In the genomic region with DNA sequence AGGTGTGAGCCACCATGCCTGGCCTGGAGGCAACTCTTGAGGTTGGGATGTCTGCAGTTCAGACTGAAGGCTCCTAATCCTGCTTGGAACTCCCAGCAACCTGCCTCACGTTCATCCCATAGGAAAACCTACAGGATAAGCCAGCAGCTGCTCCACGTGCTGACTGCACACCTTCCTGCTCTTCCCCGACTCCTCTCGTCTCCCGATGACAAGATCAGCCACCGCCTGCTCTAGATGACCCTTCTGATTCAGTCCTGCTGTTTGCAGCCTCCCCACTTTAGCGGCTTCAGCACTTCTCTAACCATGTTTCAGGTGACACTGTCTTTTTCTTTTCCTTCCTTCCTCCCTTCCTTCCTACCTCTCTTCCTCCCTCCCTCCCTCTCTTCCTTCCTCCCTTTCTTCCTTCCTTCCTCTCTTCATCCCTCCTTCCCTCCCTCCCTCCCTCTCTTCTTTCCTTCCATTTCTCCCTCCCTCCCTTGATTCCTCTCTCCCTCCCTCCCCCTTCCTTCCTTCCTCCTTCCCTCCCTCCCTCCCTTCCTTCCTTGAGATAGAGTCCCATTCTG, we compare ENCODE assay signal across 16 cellular contexts.
A peak's percentile ranks its signal among the peaks of the same experiment; 100 is the strongest.
DNase-seq lines count a peak whose midpoint lies in the region; ATAC-seq and TF ChIP-seq lines count a peak whose summit lies in the region.
"Had no signal": no experiment of that assay in that cellular context is flagged by ENCODE, and none has a peak within 500 bp of the region (broad histone marks: within the 10 kb centered on the region; RNA-seq: fewer than 3 reads in every experiment).

No MANE protein-coding gene starts in this region.

- WGBS in liver: 92% methylated on average over 7 of the region's 7 CpGs
- WGBS in prostate gland: 74% methylated on average over 7 of the region's 7 CpGs
- 84 to 89% methylated on average over 7 of the region's 7 CpGs for WGBS in lower leg skin, 2 donors

- no peak overlapping the region for H3K27ac Mint-ChIP-seq in WTC11
- H3K27ac Mint-ChIP-seq: B cell; CD4-positive, CD25-positive, alpha-beta regulatory T cell; CD8-positive, alpha-beta memory T cell; HFFc6; IgD-negative memory B cell had no signal

- H3K9me3 ChIP-seq in liver (ENCODE audit: control insufficient read depth in 4 of 4, low read length in 3 of 4): no peaks in the 10 kb centered on the region
- H3K9me3 ChIP-seq in prostate gland: no peaks in the 10 kb centered on the region
- no peaks in the 10 kb centered on the region for H3K9me3 ChIP-seq in MM.1S (replicated peaks; ENCODE audit: insufficient read depth, low read length)
- H3K9me3 ChIP-seq: Caco-2 had no signal

- no peak for ATAC-seq in WTC11
- ATAC-seq in GM18505 (IDR thresholded peaks at IDR 0.05; ENCODE audit: unreplicated experiment): no peak

- H3K36me3 ChIP-seq in liver (ENCODE audit: control insufficient read depth in 4 of 4, insufficient read depth in 3 of 4, low read depth in 1 of 4, low read length in 3 of 4) (no peaks in the 10 kb centered on the region), prostate gland (no peaks in the 10 kb centered on the region), MM.1S (replicated peaks; ENCODE audit: insufficient read depth, low read length) (no peaks in the 10 kb centered on the region)
- H3K36me3 ChIP-seq: BLaER1 treated with 17β-estradiol and CSF1 and Interleukin-3, amounts not matched to agents 10 nM and 100 nM had no signal

- H3K9me3 Mint-ChIP-seq in WTC11: 0 out of 2 replicates have a peak, but pooled peaks cover 4% of the 10 kb centered on the region
- H3K9me3 Mint-ChIP-seq: CD8-positive, alpha-beta memory T cell; HFFc6; IgD-negative memory B cell had no signal

- CTCF ChIA-PET in WTC11 (lab: Charles Lee): interaction anchor here (1.0 kb wide), 1 partner anchor 9 kb away, joined by 3 read pairs; no protein-coding TSS in a partner anchor

- no peak for TF ChIP-seq RAD21 in liver (IDR thresholded peaks at IDR 0.05)

- H3F3A ChIP-seq in MM.1S (ENCODE audit: insufficient read depth, low read length): 0 out of 2 replicates have a peak, but pooled peaks cover 5% of the 10 kb centered on the region

- intact Hi-C loops in prostate gland (cut with DNase I): loop anchor here (5.0 kb wide), 1 partner anchor 219 kb away; no protein-coding TSS in a partner anchor
- intact Hi-C loops in lower leg skin (cut with DNase I; ENCODE audit: low total_unique reads): no loop called here

- no peak overlapping the region for H3K4me3 ChIP-seq in liver (ENCODE audit: low read depth in 1 of 3, low read length in 3 of 3)
- no peak overlapping the region for H3K4me3 ChIP-seq in prostate gland
- H3K4me3 ChIP-seq in lower leg skin (ENCODE audit: low read depth, poor library complexity, severe bottlenecking): no peak overlapping the region
- H3K4me3 ChIP-seq in MM.1S (ENCODE audit: low read length): no peak overlapping the region
- H3K4me3 ChIP-seq: BLaER1 treated with 17β-estradiol and CSF1 and Interleukin-3, amounts not matched to agents 10 nM and 100 nM had no signal

- H3K27me3 Mint-ChIP-seq in WTC11 (ENCODE audit: low read depth): no peaks in the 10 kb centered on the region; the same call in 1 of the 2 replicates
- H3K27me3 Mint-ChIP-seq: B cell, IgD-negative memory B cell had no signal

- no peak overlapping the region for H2AFZ ChIP-seq in MM.1S (ENCODE audit: low read length)

- H3K27me3 ChIP-seq in liver (ENCODE audit: control insufficient read depth in 4 of 4, insufficient read depth in 4 of 4, low read length in 3 of 4) (no peaks in the 10 kb centered on the region), prostate gland (replicated peaks; ENCODE audit: insufficient read depth) (no peaks in the 10 kb centered on the region), MM.1S (replicated peaks; ENCODE audit: insufficient read depth, low read length) (no peaks in the 10 kb centered on the region)
- H3K27me3 ChIP-seq: BLaER1 treated with 17β-estradiol and CSF1 and Interleukin-3, amounts not matched to agents 10 nM and 100 nM had no signal

- H3K9me2 ChIP-seq in MM.1S (replicated peaks; ENCODE audit: insufficient read depth, low read length): no peaks in the 10 kb centered on the region

- TF ChIP-seq CTCF in C4-2B (conservative IDR thresholded peaks at IDR 0.05): no peak
- TF ChIP-seq CTCF in WTC11 (IDR thresholded peaks at IDR 0.05): no peak
- TF ChIP-seq CTCF in liver (IDR thresholded peaks at IDR 0.05; ENCODE audit: low read depth, low read length, missing input control): no peak
- no peak for TF ChIP-seq CTCF in prostate gland (IDR thresholded peaks at IDR 0.05)
- TF ChIP-seq CTCF in lower leg skin (IDR thresholded peaks at IDR 0.05): no peak
- no peak for TF ChIP-seq CTCF in MM.1S (IDR thresholded peaks at IDR 0.05; ENCODE audit: low read length)

- 0 out of 2 replicates have a peak overlapping the region, but pooled peaks have one; percentile 13 for H3K27ac ChIP-seq in C4-2B
- peak overlapping the region; percentile 12 to 44 for H3K27ac ChIP-seq in liver (ENCODE audit: low read depth in 1 of 2, low read length in 2 of 2)
- peak overlapping the region; percentile 54 to 64 for H3K27ac ChIP-seq in prostate gland
- H3K27ac ChIP-seq in MM.1S (ENCODE audit: low read length): no peak overlapping the region
- H3K27ac ChIP-seq: BLaER1 treated with 17β-estradiol and CSF1 and Interleukin-3, amounts not matched to agents 10 nM and 100 nM had no signal

- POLR2A ChIA-PET in WTC11 (lab: Charles Lee): no interaction called here

- no peak for DNase-seq in WTC11 (ENCODE audit: low spot score)
- DNase-seq in prostate gland (ENCODE audit: low spot score): no peak
- DNase-seq in lower leg skin (ENCODE audit: low spot score in 2 of 2): no peak
- no peak for DNase-seq in MM.1S
- DNase-seq: Caco-2; CD4-positive, CD25-positive, alpha-beta regulatory T cell; CD8-positive, alpha-beta memory T cell; HCEC 1CT; HFFc6; KBM-7 had no signal

- H3K9ac ChIP-seq in liver (ENCODE audit: low read depth in 1 of 2, low read length in 2 of 2): no peak overlapping the region
- H3K9ac ChIP-seq in MM.1S (ENCODE audit: low read length): no peak overlapping the region
- H3K9ac ChIP-seq: BLaER1 treated with 17β-estradiol and CSF1 and Interleukin-3, amounts not matched to agents 10 nM and 100 nM had no signal

- no peaks in the 10 kb centered on the region for H3K79me2 ChIP-seq in MM.1S (ENCODE audit: low read length)

- H3K4me1 ChIP-seq in liver (ENCODE audit: control insufficient read depth in 4 of 4, insufficient read depth in 4 of 4, low read length in 3 of 4) (peaks cover 10 to 49% (median 32%) of the 10 kb centered on the region in 4 donors), prostate gland (replicated peaks) (peaks cover 4% of the 10 kb centered on the region), MM.1S (ENCODE audit: low read length) (peaks cover 7% of the 10 kb centered on the region)
- H3K4me1 ChIP-seq: Caco-2 had no signal

- H3K4me1 Mint-ChIP-seq in WTC11: peaks cover 4% of the 10 kb centered on the region

- no peak overlapping the region for H3K4me3 Mint-ChIP-seq in WTC11
- H3K4me3 Mint-ChIP-seq: B cell; CD4-positive, CD25-positive, alpha-beta regulatory T cell; CD8-positive, alpha-beta memory T cell; HFFc6; IgD-negative memory B cell had no signal

- H3K36me3 Mint-ChIP-seq in WTC11: no peaks in the 10 kb centered on the region
- H3K36me3 Mint-ChIP-seq: CD4-positive, CD25-positive, alpha-beta regulatory T cell; CD8-positive, alpha-beta memory T cell; IgD-negative memory B cell had no signal

- TF ChIP-seq POLR2A in prostate gland (IDR thresholded peaks at IDR 0.05) (no peak), lower leg skin (IDR thresholded peaks at IDR 0.05) (no peak), GM18505 (IDR thresholded peaks at IDR 0.05; ENCODE audit: borderline replicate concordance, extremely low read depth, insufficient read depth, insufficient read length) (no peak)

- no peak overlapping the region for H3K4me2 ChIP-seq in MM.1S (ENCODE audit: low read depth, low read length)
- H3K4me2 ChIP-seq: BLaER1 treated with 17β-estradiol and CSF1 and Interleukin-3, amounts not matched to agents 10 nM and 100 nM had no signal

- H4K20me1 ChIP-seq in MM.1S (ENCODE audit: insufficient read depth, low read length): no peaks in the 10 kb centered on the region
- H4K20me1 ChIP-seq: BLaER1 treated with 17β-estradiol and CSF1 and Interleukin-3, amounts not matched to agents 10 nM and 100 nM had no signal

TF ChIP-seq in WTC11, 78 proteins besides CTCF, POLR2A, EP300 and RAD21 (continues in another document):
- TF ChIP-seq, protein P1, sequence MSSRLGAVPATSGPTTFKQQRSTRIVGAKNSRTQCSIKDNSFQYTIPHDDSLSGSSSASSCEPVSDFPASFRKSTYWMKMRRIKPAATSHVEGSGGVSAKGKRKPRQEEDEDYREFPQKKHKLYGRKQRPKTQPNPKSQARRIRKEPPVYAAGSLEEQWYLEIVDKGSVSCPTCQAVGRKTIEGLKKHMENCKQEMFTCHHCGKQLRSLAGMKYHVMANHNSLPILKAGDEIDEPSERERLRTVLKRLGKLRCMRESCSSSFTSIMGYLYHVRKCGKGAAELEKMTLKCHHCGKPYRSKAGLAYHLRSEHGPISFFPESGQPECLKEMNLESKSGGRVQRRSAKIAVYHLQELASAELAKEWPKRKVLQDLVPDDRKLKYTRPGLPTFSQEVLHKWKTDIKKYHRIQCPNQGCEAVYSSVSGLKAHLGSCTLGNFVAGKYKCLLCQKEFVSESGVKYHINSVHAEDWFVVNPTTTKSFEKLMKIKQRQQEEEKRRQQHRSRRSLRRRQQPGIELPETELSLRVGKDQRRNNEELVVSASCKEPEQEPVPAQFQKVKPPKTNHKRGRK (CRISPR knock-in tag; IDR thresholded peaks at IDR 0.05; ENCODE audit: borderline replicate concordance): 0 out of 2 replicates have a peak, but pooled peaks have one; percentile 27

TF ChIP-seq in liver, 16 proteins besides CTCF, POLR2A, EP300 and RAD21:
- TF ChIP-seq, protein P2, sequence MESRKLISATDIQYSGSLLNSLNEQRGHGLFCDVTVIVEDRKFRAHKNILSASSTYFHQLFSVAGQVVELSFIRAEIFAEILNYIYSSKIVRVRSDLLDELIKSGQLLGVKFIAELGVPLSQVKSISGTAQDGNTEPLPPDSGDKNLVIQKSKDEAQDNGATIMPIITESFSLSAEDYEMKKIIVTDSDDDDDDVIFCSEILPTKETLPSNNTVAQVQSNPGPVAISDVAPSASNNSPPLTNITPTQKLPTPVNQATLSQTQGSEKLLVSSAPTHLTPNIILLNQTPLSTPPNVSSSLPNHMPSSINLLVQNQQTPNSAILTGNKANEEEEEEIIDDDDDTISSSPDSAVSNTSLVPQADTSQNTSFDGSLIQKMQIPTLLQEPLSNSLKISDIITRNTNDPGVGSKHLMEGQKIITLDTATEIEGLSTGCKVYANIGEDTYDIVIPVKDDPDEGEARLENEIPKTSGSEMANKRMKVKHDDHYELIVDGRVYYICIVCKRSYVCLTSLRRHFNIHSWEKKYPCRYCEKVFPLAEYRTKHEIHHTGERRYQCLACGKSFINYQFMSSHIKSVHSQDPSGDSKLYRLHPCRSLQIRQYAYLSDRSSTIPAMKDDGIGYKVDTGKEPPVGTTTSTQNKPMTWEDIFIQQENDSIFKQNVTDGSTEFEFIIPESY (IDR thresholded peaks at IDR 0.05): no peak
